In genomic region chr6:77025824-77026223, GRCh38 we compare ENCODE assay signal across 28 cellular contexts.
"Had no signal": no experiment of that assay in that cellular context is flagged by ENCODE, and none has a peak within 500 bp of the region (broad histone marks: within the 10 kb centered on the region; RNA-seq: fewer than 3 reads in every experiment).

No MANE protein-coding gene starts in this region.

- H3K4me3 ChIP-seq: ascending aorta, heart left ventricle, ovary, upper lobe of left lung, vagina had no signal

- H3K27ac ChIP-seq: ascending aorta, heart left ventricle, ovary, upper lobe of left lung, vagina had no signal

- H3K4me1 ChIP-seq: ascending aorta, heart left ventricle, upper lobe of left lung, vagina had no signal

- H3K27ac Mint-ChIP-seq: activated CD4-positive, alpha-beta memory T cell treated with anti-CD3 and anti-CD28 coated beads for 36 hours; activated CD4-positive, alpha-beta T cell treated with anti-CD3 and anti-CD28 coated beads, Interleukin-2, amount 10 ng/mL, durations not matched to agents 24 days and 14 days; activated naive CD4-positive, alpha-beta T cell treated with anti-CD3 and anti-CD28 coated beads, Interleukin-2, amount 10 ng/mL, durations not matched to agents 7 days and 5 days; activated naive CD8-positive, alpha-beta T cell treated with anti-CD3 and anti-CD28 coated beads, Interleukin-2, amount 10 ng/mL, durations not matched to agents 7 days and 5 days; activated T-cell treated with anti-CD3 and anti-CD28 coated beads, Interleukin-2, amount 50 U/mL, for 24 hours; brain; immature natural killer cell; mesothelial cell of epicardium; naive thymus-derived CD4-positive, alpha-beta T cell; progenitor cell of endocrine pancreas; stimulated activated effector memory CD8-positive, alpha-beta T cell treated with anti-CD3 and anti-CD28 coated beads, Interleukin-12 subunit alpha, Interleukin-12 subunit beta, amount 100 ng/mL, for 72 hours; stimulated activated naive CD8-positive, alpha-beta T cell treated with anti-CD3 and anti-CD28 coated beads, Interleukin-15, Interleukin-2, amounts not matched to agents 100 ng/mL and 50 ng/mL, for 24 hours had no signal

- H3K4me1 Mint-ChIP-seq: activated CD4-positive, alpha-beta T cell treated with anti-CD3 and anti-CD28 coated beads, Interleukin-2, amount 10 ng/mL, durations not matched to agents 24 days and 14 days; activated naive CD4-positive, alpha-beta T cell treated with anti-CD3 and anti-CD28 coated beads, Interleukin-2, amount 10 ng/mL, durations not matched to agents 7 days and 5 days; activated naive CD8-positive, alpha-beta T cell treated with anti-CD3 and anti-CD28 coated beads, Interleukin-2, amount 10 ng/mL, durations not matched to agents 7 days and 5 days; brain; immature natural killer cell; stimulated activated effector memory CD8-positive, alpha-beta T cell treated with anti-CD3 and anti-CD28 coated beads, Interleukin-12 subunit alpha, Interleukin-12 subunit beta, amount 100 ng/mL, for 72 hours had no signal

- ATAC-seq: heart left ventricle; naive thymus-derived CD4-positive, alpha-beta T cell; sciatic nerve; stimulated activated effector memory CD8-positive, alpha-beta T cell treated with anti-CD3 and anti-CD28 coated beads, Interleukin-12 subunit alpha, Interleukin-12 subunit beta, amount 100 ng/mL, for 72 hours had no signal

- H3K9me3 Mint-ChIP-seq: brain, mesothelial cell of epicardium had no signal

- H3K27me3 ChIP-seq: ascending aorta, heart left ventricle, ovary, upper lobe of left lung, vagina had no signal

- H3K36me3 ChIP-seq: ascending aorta, heart left ventricle, ovary, upper lobe of left lung, vagina had no signal

- H3K4me3 Mint-ChIP-seq: activated CD4-positive, alpha-beta memory T cell treated with anti-CD3 and anti-CD28 coated beads for 36 hours; activated CD4-positive, alpha-beta T cell treated with anti-CD3 and anti-CD28 coated beads, Interleukin-2, amount 10 ng/mL, durations not matched to agents 24 days and 14 days; activated naive CD4-positive, alpha-beta T cell treated with anti-CD3 and anti-CD28 coated beads, Interleukin-2, amount 10 ng/mL, durations not matched to agents 7 days and 5 days; activated naive CD8-positive, alpha-beta T cell treated with anti-CD3 and anti-CD28 coated beads, Interleukin-2, amount 10 ng/mL, durations not matched to agents 7 days and 5 days; activated T-cell treated with anti-CD3 and anti-CD28 coated beads, Interleukin-2, amount 50 U/mL, for 24 hours; brain; immature natural killer cell; mesothelial cell of epicardium; naive thymus-derived CD4-positive, alpha-beta T cell; stimulated activated effector memory CD8-positive, alpha-beta T cell treated with anti-CD3 and anti-CD28 coated beads, Interleukin-12 subunit alpha, Interleukin-12 subunit beta, amount 100 ng/mL, for 72 hours; stimulated activated naive CD8-positive, alpha-beta T cell treated with anti-CD3 and anti-CD28 coated beads, Interleukin-15, Interleukin-2, amounts not matched to agents 100 ng/mL and 50 ng/mL, for 24 hours had no signal

- H3K27me3 Mint-ChIP-seq: activated CD4-positive, alpha-beta memory T cell treated with anti-CD3 and anti-CD28 coated beads for 36 hours; activated CD4-positive, alpha-beta T cell treated with anti-CD3 and anti-CD28 coated beads, Interleukin-2, amount 10 ng/mL, durations not matched to agents 24 days and 14 days; activated naive CD4-positive, alpha-beta T cell treated with anti-CD3 and anti-CD28 coated beads, Interleukin-2, amount 10 ng/mL, durations not matched to agents 7 days and 5 days; activated naive CD8-positive, alpha-beta T cell treated with anti-CD3 and anti-CD28 coated beads, Interleukin-2, amount 10 ng/mL, durations not matched to agents 7 days and 5 days; activated T-cell treated with anti-CD3 and anti-CD28 coated beads, Interleukin-2, amount 50 U/mL, for 24 hours; brain; naive thymus-derived CD4-positive, alpha-beta T cell; progenitor cell of endocrine pancreas; stimulated activated naive CD8-positive, alpha-beta T cell treated with anti-CD3 and anti-CD28 coated beads, Interleukin-15, Interleukin-2, amounts not matched to agents 100 ng/mL and 50 ng/mL, for 24 hours had no signal

- H3K9me3 ChIP-seq: ascending aorta, heart left ventricle, ovary, upper lobe of left lung, vagina had no signal

- DNase-seq: activated CD4-positive, alpha-beta memory T cell treated with anti-CD3 and anti-CD28 coated beads for 36 hours; activated CD4-positive, alpha-beta T cell treated with anti-CD3 and anti-CD28 coated beads, Interleukin-2, amount 10 ng/mL, durations not matched to agents 24 days and 14 days; activated CD4-positive, CD25-positive, alpha-beta regulatory T cell treated with anti-CD3 and anti-CD28 coated beads, Interleukin-2, amount 50 U/mL, for 72 hours; activated CD8-positive, alpha-beta memory T cell treated with anti-CD3 and anti-CD28 coated beads, Interleukin-2, amount 50 U/mL, for 48 hours; activated gamma-delta T cell; activated naive CD4-positive, alpha-beta T cell treated with anti-CD3 and anti-CD28 coated beads, Interleukin-2, amount 10 ng/mL, durations not matched to agents 7 days and 5 days; activated naive CD8-positive, alpha-beta T cell treated with anti-CD3 and anti-CD28 coated beads, Interleukin-2, amount 10 ng/mL, durations not matched to agents 7 days and 5 days; activated T-cell treated with anti-CD3 and anti-CD28 coated beads, Interleukin-2, amount 50 U/mL, for 24 hours; caudate nucleus; cortex of kidney; heart left ventricle; hypothalamus; immature natural killer cell; kidney; naive thymus-derived CD4-positive, alpha-beta T cell; ovary; small intestine; stimulated activated CD4-positive, alpha-beta T cell treated with anti-CD3 and anti-CD28 coated beads, Interleukin-4, amount 100 ng/mL, for 24 hours; substantia nigra; upper lobe of left lung had no signal
